In genomic region chr1:156124557-156125483, GRCh38 we compare ENCODE assay signal across 8 cellular contexts. TPM values are rescaled to one million over a fixed set of nuclear protein-coding genes. Genes with fewer than 3 reads are reported as not detected.
DNase-seq lines count a peak whose midpoint lies in the region; ATAC-seq and TF ChIP-seq lines count a peak whose summit lies in the region.

No MANE protein-coding gene starts in this region.

- H3K27me3 ChIP-seq in brain microvascular endothelial cell (replicated peaks), result no peaks in the 10 kb centered on the region
- no peaks in the 10 kb centered on the region for H3K27me3 ChIP-seq in aorta (ENCODE audit: control insufficient read depth in 1 of 2, insufficient read depth in 2 of 2, low read length in 1 of 2)

- no peak overlapping the region for H3K4me3 ChIP-seq in brain microvascular endothelial cell (ENCODE audit: low read depth, low read length)
- H3K4me3 ChIP-seq in mucosa of descending colon, result no peak overlapping the region
- no peak overlapping the region for H3K4me3 ChIP-seq in aorta (ENCODE audit: low read length in 2 of 2)

- H3K9me3 ChIP-seq in mucosa of descending colon, result no peaks in the 10 kb centered on the region
- H3K9me3 ChIP-seq in aorta (ENCODE audit: control insufficient read depth, low read length), result no peaks in the 10 kb centered on the region

- WGBS in aorta, 2 donors, result 31 to 34% methylated on average over 17 of the region's 17 CpGs

- H3K27ac ChIP-seq in brain microvascular endothelial cell (peak overlapping the region; percentile 100), aorta (ENCODE audit: low read depth in 1 of 2, low read length in 2 of 2) (peak overlapping the region; percentile 82 to 98)

- peak; percentile 70 for DNase-seq in Daoy (ENCODE audit: low read depth)
- peak; percentile 65 for DNase-seq in NCI-H1694 (lab: John Stamatoyannopoulos, UW)
- no peak for DNase-seq in brain microvascular endothelial cell
- peak; percentile 81 to 88 (median 83) for DNase-seq in mucosa of descending colon
- DNase-seq in aorta, result peak; percentile 79 to 84
- no peak for DNase-seq in cerebellar nuclear complex (lab: John Stamatoyannopoulos, UW)
- no peak for DNase-seq in NCI-H1105 treated with DMSO at 0.1 percent for 48 hours (lab: John Stamatoyannopoulos, UW)
- DNase-seq in kidney glomerular epithelial cell (lab: John Stamatoyannopoulos, UW), result no peak

- in situ Hi-C loops in brain microvascular endothelial cell (cut with HindIII; ENCODE audit: low pct_ligation_motif_present, low sequenced_read_pairs), result no loop called here

- intact Hi-C loops in mucosa of descending colon (cut with DNase I, micrococcal nuclease), result no loop called here
- intact Hi-C loops in aorta (cut with DNase I), result loop anchor here in 1 of 2 donors (10.0 kb wide), 1 partner anchor 150 kb away; the partner anchor contains the start of gene ARHGEF2

- ATAC-seq in mucosa of descending colon (peak; percentile 62), aorta (ENCODE audit: low FRiP score) (no peak)

- H3K4me1 ChIP-seq in mucosa of descending colon (ENCODE audit: low read depth) (peaks cover 97% of the 10 kb centered on the region), aorta (ENCODE audit: control insufficient read depth in 1 of 2, insufficient read depth in 2 of 2, low read length in 2 of 2) (no peaks in the 10 kb centered on the region)

- TF ChIP-seq CTCF in brain microvascular endothelial cell (IDR thresholded peaks at IDR 0.05; ENCODE audit: low read depth, low read length, missing control alignments), result no peak
- no peak for TF ChIP-seq CTCF in mucosa of descending colon (IDR thresholded peaks at IDR 0.05)

- peaks cover 12% of the 10 kb centered on the region for H3K36me3 ChIP-seq in brain microvascular endothelial cell (replicated peaks)
- H3K36me3 ChIP-seq in mucosa of descending colon (ENCODE audit: low read depth), result no peaks in the 10 kb centered on the region
- H3K36me3 ChIP-seq in aorta (ENCODE audit: control insufficient read depth in 1 of 2, insufficient read depth in 2 of 2, low read length in 1 of 2), result no peaks in the 10 kb centered on the region

RNA-seq across cellular contexts. Expression of gene LMNA, which starts 10.3 kb away (rescaled TPM):
- 708 and 737 TPM in 2 replicates for total RNA-seq in Daoy (2014; rRNA removed; shearing (Covaris generic))
- total RNA-seq in mucosa of descending colon (100 to 1,000 TPM; 263 to 334 (median 308) TPM), aorta (1,000 to 10,000 TPM in 1 of 2 donors, 100 to 1,000 TPM in 1; 497 to 1,067 TPM)
- 100 to 1,000 TPM in 1 of 2 donors, 10 to 100 TPM in 1; 94.3 to 378 TPM for polyA plus RNA-seq in aorta

RNA-seq across cellular contexts. Expression of gene SEMA4A, which starts 28.6 kb away (rescaled TPM):
- 0.29 and 0.68 TPM in 2 replicates for total RNA-seq in Daoy (2014; rRNA removed; shearing (Covaris generic))
- total RNA-seq in mucosa of descending colon (1 to 10 TPM; 2.1 to 7.6 (median 5.5) TPM), aorta (10 to 100 TPM in 1 of 2 donors, 1 to 10 TPM in 1; 8.9 to 20.0 TPM)
- polyA plus RNA-seq in aorta, result 1 to 10 TPM; 3.0 to 4.7 TPM

RNA-seq across cellular contexts. Expression of gene MEX3A, which starts 42.6 kb away (rescaled TPM):
- 5.3 and 12.8 TPM in 2 replicates for total RNA-seq in Daoy (2014; rRNA removed; shearing (Covaris generic))
- total RNA-seq in mucosa of descending colon (1 to 10 TPM in 1 of 3 donors, under 1 TPM in 2; 0.32 to 2.5 (median 0.66) TPM), aorta (1 to 10 TPM; 1.2 to 1.6 TPM)
- under 1 TPM; 0.03 to 0.13 TPM for polyA plus RNA-seq in aorta

Comparison
In these comparisons a context has a peak if more than half of its experiments do, and no peak if none do; other contexts are left out.
1. DNase-seq: peak in Daoy (single experiment), NCI-H1694 (single experiment), mucosa of descending colon (3 of 3) and aorta (2 of 2); none in brain microvascular endothelial cell (single experiment), cerebellar nuclear complex (0 of 2), NCI-H1105 treated with DMSO at 0.1 percent for 48 hours (single experiment) and kidney glomerular epithelial cell (single experiment).